In the genomic region with DNA sequence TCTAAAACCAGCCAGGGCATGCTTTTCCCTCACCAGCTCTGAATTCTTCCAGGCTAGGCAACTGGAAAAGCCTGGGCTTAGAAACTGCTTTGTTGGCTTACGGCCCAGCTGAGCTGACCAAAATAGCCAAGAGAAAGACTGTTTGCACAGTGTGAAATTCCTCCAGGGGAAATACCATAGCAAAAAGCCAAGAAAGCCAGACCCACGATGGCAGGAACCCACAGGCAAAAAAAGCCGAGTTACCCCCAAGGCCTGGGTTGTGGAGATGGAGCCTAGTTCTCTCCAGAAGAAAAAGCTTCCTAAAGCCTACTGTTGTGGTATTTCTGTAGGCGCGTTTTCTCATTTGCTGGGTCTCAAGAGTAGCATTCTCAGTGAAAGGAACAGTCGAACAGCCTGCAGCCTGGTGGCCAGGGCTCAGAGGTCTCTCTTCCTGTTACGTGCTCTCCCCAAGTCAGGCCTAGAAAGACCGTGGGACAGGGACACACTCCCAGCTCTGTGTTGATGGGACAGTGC, we compare ENCODE assay signal across 9 cellular contexts. TPM values are rescaled to one million over a fixed set of nuclear protein-coding genes. Genes with fewer than 3 reads are reported as not detected.
A peak's percentile ranks its signal among the peaks of the same experiment; 100 is the strongest.
DNase-seq lines count a peak whose midpoint lies in the region; ATAC-seq and TF ChIP-seq lines count a peak whose summit lies in the region.
"Had no signal": no experiment of that assay in that cellular context is flagged by ENCODE, and none has a peak within 500 bp of the region (broad histone marks: within the 10 kb centered on the region; RNA-seq: fewer than 3 reads in every experiment).

No MANE protein-coding gene starts in this region.

- no peaks in the 10 kb centered on the region for H3K27me3 ChIP-seq in NT2/D1 (ENCODE audit: insufficient read depth, insufficient read length)
- H3K27me3 ChIP-seq in duodenal mucosa (ENCODE audit: control insufficient read depth in 1 of 2, insufficient read depth in 2 of 2, low read length in 2 of 2) = no peaks in the 10 kb centered on the region
- no peaks in the 10 kb centered on the region for H3K27me3 ChIP-seq in lung (ENCODE audit: control insufficient read depth, insufficient read depth)

- peaks cover 4% of the 10 kb centered on the region for H3K36me3 ChIP-seq in NT2/D1 (ENCODE audit: insufficient read depth, insufficient read length, low read length)
- H3K36me3 ChIP-seq in duodenal mucosa (ENCODE audit: control insufficient read depth in 1 of 2, insufficient read depth in 2 of 2, low read length in 2 of 2) = peaks cover 0 to 4% of the 10 kb centered on the region in 2 donors
- peaks cover 0 to 3% of the 10 kb centered on the region in 2 donors for H3K36me3 ChIP-seq in lung (ENCODE audit: control insufficient read depth in 2 of 2, insufficient read depth in 2 of 2, low read length in 2 of 2)

- H3K4me1 ChIP-seq in NT2/D1 (ENCODE audit: insufficient read depth, insufficient read length) = peaks cover 19% of the 10 kb centered on the region
- H3K4me1 ChIP-seq in duodenal mucosa (ENCODE audit: control insufficient read depth in 1 of 2, insufficient read depth in 2 of 2, low read length in 2 of 2) = peaks cover 0 to 4% of the 10 kb centered on the region in 2 donors
- peaks cover 23 to 32% of the 10 kb centered on the region in 2 donors for H3K4me1 ChIP-seq in lung (ENCODE audit: control insufficient read depth in 2 of 2, insufficient read depth in 2 of 2, low read length in 2 of 2)

- H3K9ac ChIP-seq in NT2/D1 (ENCODE audit: insufficient read length, low read depth) (peak overlapping the region; percentile 32), duodenal mucosa (ENCODE audit: low read depth in 1 of 2, low read length in 2 of 2) (no peak overlapping the region)

- ATAC-seq in lung (ENCODE audit: insufficient read depth, low FRiP score) (peak; percentile 47), GM18858 (IDR thresholded peaks at IDR 0.05; ENCODE audit: unreplicated experiment) (no peak)

- WGBS in lung, 2 donors = 42 to 73% methylated on average over 8 of the region's 8 CpGs

- DNase-seq in NT2/D1 (ENCODE audit: low read depth, low spot score) (no peak), lung (ENCODE audit: low spot score) (peak; percentile 63), substantia nigra (lab: John Stamatoyannopoulos, UW) (peak in 41 of 49 donors; percentile 24 to 89 (median 65)), NAMALWA (ENCODE audit: low spot score) (no peak), germinal center (ENCODE audit: low spot score) (no peak), NCI-H1436 (lab: John Stamatoyannopoulos, UW) (no peak)

- peak overlapping the region; percentile 20 for H3K27ac ChIP-seq in duodenal mucosa (ENCODE audit: low read depth, low read length)
- H3K27ac ChIP-seq in lung (ENCODE audit: low read depth in 1 of 2, low read length in 1 of 2) = peak overlapping the region; percentile 72 to 91
- peak overlapping the region; percentile 60 for H3K27ac ChIP-seq in substantia nigra (ENCODE audit: low read depth, low read length, poor library complexity, severe bottlenecking)

- TF ChIP-seq CTCF in lung (IDR thresholded peaks at IDR 0.05; ENCODE audit: control extremely low read depth, extremely low read depth) = no peak

- no peaks in the 10 kb centered on the region for H3K9me3 ChIP-seq in NT2/D1 (ENCODE audit: insufficient read depth, low read length)
- H3K9me3 ChIP-seq in duodenal mucosa (ENCODE audit: control insufficient read depth in 1 of 2, low read length in 2 of 2) = no peaks in the 10 kb centered on the region
- H3K9me3 ChIP-seq in lung (ENCODE audit: control insufficient read depth in 2 of 2, insufficient read depth in 1 of 2, low read length in 1 of 2) = no peaks in the 10 kb centered on the region

- H3K4me3 ChIP-seq in NT2/D1 (ENCODE audit: insufficient read length, low read depth) = no peak overlapping the region
- no peak overlapping the region for H3K4me3 ChIP-seq in duodenal mucosa (ENCODE audit: low read depth in 1 of 2, low read length in 2 of 2)
- H3K4me3 ChIP-seq in lung = no peak overlapping the region

RNA-seq across cellular contexts. Expression of gene SP2, which starts 9.2 kb away (rescaled TPM):
- 10 to 100 TPM in 1 of 2 donors, 1 to 10 TPM in 1; 4.9 to 19.9 TPM for total RNA-seq in lung
- polyA plus RNA-seq in lung = 10 to 100 TPM in 1 of 2 donors, 1 to 10 TPM in 1; 5.8 to 16.4 TPM

RNA-seq across cellular contexts. Expression of gene PNPO, which starts 36.1 kb away (rescaled TPM):
- 10 to 100 TPM in 1 of 2 donors, 1 to 10 TPM in 1; 9.3 to 43.9 TPM for total RNA-seq in lung
- 10 to 100 TPM; 10.9 to 11.5 TPM for polyA plus RNA-seq in lung

RNA-seq across cellular contexts. Expression of gene PRR15L, which starts 52.4 kb away (rescaled TPM):
- 10 to 100 TPM; 59.5 to 86.9 TPM for total RNA-seq in lung
- polyA plus RNA-seq in lung = 10 to 100 TPM; 64.2 to 98.5 TPM
- total RNA-seq: mesenteric fat pad had no signal

RNA-seq across cellular contexts. Expression of gene SP6, which starts 54.3 kb away (rescaled TPM):
- 1 to 10 TPM; 2.5 to 4.5 TPM for total RNA-seq in lung
- 1 to 10 TPM; 2.3 to 4.4 TPM for polyA plus RNA-seq in lung

Comparison
In these comparisons a context has a peak if more than half of its experiments do, and no peak if none do; other contexts are left out.
1. DNase-seq: peak in lung (single experiment) and substantia nigra (41 of 49); none in NT2/D1 (single experiment), NAMALWA (single experiment), germinal center (single experiment) and NCI-H1436 (single experiment).
2. H3K27ac ChIP-seq: peak in every context shown above with its lines; median percentile 82 in lung; 60 in substantia nigra; 20 in duodenal mucosa.